8 cellular contexts compared by ENCODE assay signal in genomic region chr6:42047790-42048405, GRCh38. TPM values are rescaled to one million over a fixed set of nuclear protein-coding genes. Genes with fewer than 3 reads are reported as not detected.
A peak's percentile ranks its signal among the peaks of the same experiment; 100 is the strongest.
DNase-seq lines count a peak whose midpoint lies in the region; ATAC-seq and TF ChIP-seq lines count a peak whose summit lies in the region.

No MANE protein-coding gene starts in this region.

- no peaks in the 10 kb centered on the region for H4K20me1 ChIP-seq in hepatocyte (ENCODE audit: insufficient read depth, poor library complexity, severe bottlenecking)
- H4K20me1 ChIP-seq in smooth muscle cell (ENCODE audit: low read depth) = no peaks in the 10 kb centered on the region

- H3K9ac ChIP-seq in smooth muscle cell (ENCODE audit: low read depth) = no peak overlapping the region

- CTCF ChIA-PET in GM10248 (lab: Yijun Ruan, JAX) = interaction anchor here (0.9 to 13.5 kb wide), 9 partner anchors 9 to 584 kb away, joined by 3 to 253 read pairs (median 3); partner anchors contain the start of genes BYSL, FRS3, MED20 and PRICKLE4

- peaks cover 11% of the 10 kb centered on the region for H3K36me3 ChIP-seq in WERI-Rb-1
- no peaks in the 10 kb centered on the region for H3K36me3 ChIP-seq in hepatocyte (replicated peaks; ENCODE audit: insufficient read depth, low read depth)
- H3K36me3 ChIP-seq in smooth muscle cell (ENCODE audit: low read depth) = no peaks in the 10 kb centered on the region

- H3K79me2 ChIP-seq in hepatocyte = peaks cover 39% of the 10 kb centered on the region
- peaks cover 11% of the 10 kb centered on the region for H3K79me2 ChIP-seq in smooth muscle cell (ENCODE audit: low read depth)

- no peaks in the 10 kb centered on the region for H3K27me3 ChIP-seq in HL-60 (ENCODE audit: insufficient read depth, poor library complexity, severe bottlenecking)
- H3K27me3 ChIP-seq in WERI-Rb-1 (ENCODE audit: insufficient read depth, low read depth, severe bottlenecking) = peaks cover 3% of the 10 kb centered on the region
- no peaks in the 10 kb centered on the region for H3K27me3 ChIP-seq in hepatocyte
- no peaks in the 10 kb centered on the region for H3K27me3 ChIP-seq in smooth muscle cell (ENCODE audit: low read depth)

- no peak for ATAC-seq in HG02870 (IDR thresholded peaks at IDR 0.05; ENCODE audit: unreplicated experiment)
- ATAC-seq in GM21576 (IDR thresholded peaks at IDR 0.05; ENCODE audit: unreplicated experiment) = no peak

- peak overlapping the region; percentile 93 for H3K4me2 ChIP-seq in hepatocyte
- peak overlapping the region; percentile 98 for H3K4me2 ChIP-seq in smooth muscle cell

- 3% methylated on average over 8 of the region's 8 CpGs for WGBS in hepatocyte (ENCODE audit: low lambda C conversion rate, missing lambda C conversion rate)
- WGBS in smooth muscle cell (ENCODE audit: low lambda C conversion rate) = 10% methylated on average over 8 of the region's 8 CpGs

- H3K27ac ChIP-seq in HL-60 (replicated peaks) = no peak overlapping the region
- H3K27ac ChIP-seq in WERI-Rb-1 = no peak overlapping the region
- peak overlapping the region; percentile 92 for H3K27ac ChIP-seq in hepatocyte
- no peak overlapping the region for H3K27ac ChIP-seq in smooth muscle cell (ENCODE audit: low read depth)

- peak overlapping the region; percentile 91 for H2AFZ ChIP-seq in hepatocyte
- peak overlapping the region; percentile 99 for H2AFZ ChIP-seq in smooth muscle cell (ENCODE audit: low read depth)

- POLR2A ChIA-PET in GM10248 (lab: Yijun Ruan, JAX) = no interaction called here

- DNase-seq in HL-60 (ENCODE audit: low read depth in 1 of 2, low spot score in 1 of 2) (no peak), WERI-Rb-1 (no peak), hepatocyte (ENCODE audit: low spot score) (no peak), smooth muscle cell (lab: John Stamatoyannopoulos, UW; ENCODE audit: unreplicated experiment) (no peak), GM10248 (ENCODE audit: extremely low spot score) (no peak), SW 1271 (lab: John Stamatoyannopoulos, UW) (no peak)

- peaks cover 51% of the 10 kb centered on the region for H3K4me1 ChIP-seq in hepatocyte (ENCODE audit: insufficient read depth)
- peaks cover 17% of the 10 kb centered on the region for H3K4me1 ChIP-seq in smooth muscle cell (ENCODE audit: low read depth)

- H3F3A ChIP-seq in smooth muscle cell (ENCODE audit: low read depth) = peaks cover 30% of the 10 kb centered on the region

- H3K9me3 ChIP-seq in WERI-Rb-1 (ENCODE audit: severe bottlenecking) (no peaks in the 10 kb centered on the region), hepatocyte (ENCODE audit: low read depth) (no peaks in the 10 kb centered on the region), smooth muscle cell (replicated peaks; ENCODE audit: low read depth) (no peaks in the 10 kb centered on the region)

- no peak for TF ChIP-seq CTCF in HL-60 (IDR thresholded peaks at IDR 0.05; ENCODE audit: insufficient read depth, low read length)
- TF ChIP-seq CTCF in WERI-Rb-1 (IDR thresholded peaks at IDR 0.05; ENCODE audit: low read depth, low read length) = no peak
- TF ChIP-seq CTCF in hepatocyte (IDR thresholded peaks at IDR 0.05; ENCODE audit: poor library complexity) = no peak
- no peak for TF ChIP-seq CTCF in smooth muscle cell (IDR thresholded peaks at IDR 0.05; ENCODE audit: borderline replicate concordance, insufficient read depth, poor library complexity, severe bottlenecking)
- TF ChIP-seq CTCF in GM10248 (IDR thresholded peaks at IDR 0.05; ENCODE audit: control extremely low read depth, extremely low read depth, low read depth, missing control alignments) = no peak

- peak overlapping the region; percentile 69 for H3K4me3 ChIP-seq in HL-60 (replicated peaks; ENCODE audit: insufficient read depth, low read length)
- H3K4me3 ChIP-seq in WERI-Rb-1 (ENCODE audit: low read depth, low read length) = peak overlapping the region; percentile 51
- peak overlapping the region; percentile 91 for H3K4me3 ChIP-seq in hepatocyte
- H3K4me3 ChIP-seq in smooth muscle cell = peak overlapping the region; percentile 87

- H3K9me2 ChIP-seq in hepatocyte (replicated peaks; ENCODE audit: insufficient read depth) = no peaks in the 10 kb centered on the region

RNA-seq across cellular contexts. Expression of gene TAF8, which starts 2.4 kb away (rescaled TPM):
- 16.7 and 25.1 TPM in 2 replicates for total RNA-seq in hepatocyte
- polyA plus RNA-seq in hepatocyte = 12.6 and 14.0 TPM in 2 replicates
- 9.8 and 11.3 TPM in 2 replicates for total RNA-seq in smooth muscle cell
- 8.1 and 9.3 TPM in 2 replicates for polyA plus RNA-seq in smooth muscle cell
